In genomic region chr7:52838981-52839411, GRCh38 we compare ENCODE assay signal across 1 cellular context.
A peak's percentile ranks its signal among the peaks of the same experiment; 100 is the strongest.
TF ChIP-seq lines count a peak whose summit lies in the region.

No MANE protein-coding gene starts in this region.

TF ChIP-seq in endothelial cell of umbilical vein, 7 proteins besides CTCF, POLR2A, EP300 and RAD21 (continued from another document):
- no peak for TF ChIP-seq MYC (IDR thresholded peaks at IDR 0.05; ENCODE audit: low read depth, low read length)
- peak; percentile 45 for TF ChIP-seq POLR2AphosphoS5 (IDR thresholded peaks at IDR 0.05; ENCODE audit: insufficient read depth, low read depth, low read length)
TF ChIP-seq in endothelial cell of umbilical vein: peak in this region for 4.
